In the genomic region with DNA sequence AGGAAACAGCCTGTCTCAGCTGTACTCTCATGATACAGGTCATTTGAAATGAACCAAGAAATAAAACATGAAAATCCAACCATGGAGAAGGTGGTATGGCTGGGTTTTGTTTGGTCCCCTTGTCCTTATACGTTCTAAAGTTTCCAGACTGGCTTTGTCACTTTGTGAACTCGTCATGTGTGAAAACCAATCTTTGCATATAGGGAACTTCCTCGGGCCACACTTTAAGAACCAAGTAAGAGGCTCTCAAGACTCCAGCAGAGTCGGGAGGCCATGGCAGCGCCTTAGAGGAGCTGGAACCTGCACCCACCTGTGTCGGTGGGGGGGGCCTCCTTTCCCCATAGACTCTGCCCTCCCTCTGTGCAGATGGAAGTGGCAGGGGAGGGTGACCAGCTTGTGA, we compare ENCODE assay signal across 1 cellular context.
A peak's percentile ranks its signal among the peaks of the same experiment; 100 is the strongest.
TF ChIP-seq lines count a peak whose summit lies in the region.

No MANE protein-coding gene starts in this region.

TF ChIP-seq in GM12878, 131 proteins besides CTCF, POLR2A, EP300 and RAD21 (continued from another document):
- TF ChIP-seq POU2F2 (IDR thresholded peaks at IDR 0.05; ENCODE audit: borderline replicate concordance, low read depth, low read length): peak; percentile 51; the same call in 1 of the 3 replicates
TF ChIP-seq in GM12878: peak in this region for 3.
